19 cellular contexts compared by ENCODE assay signal in the genomic region with DNA sequence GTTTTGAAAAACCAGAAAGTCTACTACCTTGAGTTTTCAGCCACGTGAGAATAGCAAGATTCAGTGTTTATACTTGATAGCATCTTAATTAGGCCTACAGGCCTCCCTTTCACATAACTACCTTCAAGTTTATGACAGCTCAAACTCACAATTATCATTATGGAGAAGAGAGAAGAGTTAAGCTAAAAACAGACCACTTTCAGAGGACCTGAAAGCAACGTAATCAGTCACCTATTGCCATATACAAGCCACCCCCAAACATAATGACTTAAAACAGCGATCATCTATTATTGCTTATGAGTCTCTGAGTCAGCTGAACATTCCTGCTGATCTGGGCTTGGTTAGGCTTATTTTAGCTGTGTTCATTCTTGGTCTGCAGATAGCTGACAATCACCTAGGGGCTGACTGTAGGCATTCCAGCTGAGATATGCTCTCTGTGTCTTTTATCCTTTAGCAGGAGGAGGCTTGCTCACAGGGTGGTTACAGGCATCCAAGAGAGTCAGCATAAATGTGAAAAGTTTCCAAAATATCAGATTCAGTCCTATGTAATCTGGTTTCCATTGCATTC.
DNase-seq lines count a peak whose midpoint lies in the region; ATAC-seq and TF ChIP-seq lines count a peak whose summit lies in the region.
"Had no signal": no experiment of that assay in that cellular context is flagged by ENCODE, and none has a peak within 500 bp of the region (broad histone marks: within the 10 kb centered on the region; RNA-seq: fewer than 3 reads in every experiment).

No MANE protein-coding gene starts in this region.

- H3K79me2 ChIP-seq in PC-3 (ENCODE audit: low read length), result no peaks in the 10 kb centered on the region

- TF ChIP-seq CTCF in PC-3 (conservative IDR thresholded peaks at IDR 0.05; ENCODE audit: low read depth, low read length) (no peak), endothelial cell (IDR thresholded peaks at IDR 0.05; ENCODE audit: unreplicated experiment) (no peak)

- no peak overlapping the region for H3K4me3 ChIP-seq in PC-3 (ENCODE audit: low read length)
- H3K4me3 ChIP-seq: MG63, SJSA1 had no signal

- no peak overlapping the region for H3K27ac Mint-ChIP-seq in endothelial cell (ENCODE audit: unreplicated experiment)
- H3K27ac Mint-ChIP-seq: T-helper 1 cell treated with Interleukin-12 subunit alpha and Interleukin-12 subunit beta and Interleukin-4 antibody, amounts not matched to agents 30 μg/mL and 1 μg/mL, for 36 hours had no signal

- no peaks in the 10 kb centered on the region for H3K9me2 ChIP-seq in PC-3 (replicated peaks; ENCODE audit: low read length)

- POLR2A ChIA-PET in PC-3 (lab: Charles Lee; ENCODE audit: unreplicated experiment), result no interaction called here

- H3K36me3 ChIP-seq in PC-3 (ENCODE audit: low read depth, low read length), result no peaks in the 10 kb centered on the region
- H3K36me3 ChIP-seq: MG63, SJSA1 had no signal

- CTCF ChIA-PET in PC-3 (lab: Charles Lee), result no interaction called here

- no peaks in the 10 kb centered on the region for H3K9me3 ChIP-seq in PC-3 (ENCODE audit: low read length)
- H3K9me3 ChIP-seq: MG63, SJSA1 had no signal

- peaks cover 32% of the 10 kb centered on the region for H3K4me1 ChIP-seq in PC-3 (ENCODE audit: insufficient read depth, low read length)
- H3K4me1 ChIP-seq: SJSA1 had no signal

- no peaks in the 10 kb centered on the region for H3F3A ChIP-seq in PC-3 (ENCODE audit: low read length, unreplicated experiment)

- H3K4me1 Mint-ChIP-seq in endothelial cell (ENCODE audit: unreplicated experiment), result no peaks in the 10 kb centered on the region

- no peaks in the 10 kb centered on the region for H3K36me3 Mint-ChIP-seq in endothelial cell (ENCODE audit: low read depth, unreplicated experiment)

- no peaks in the 10 kb centered on the region for H3K9me3 Mint-ChIP-seq in endothelial cell (ENCODE audit: unreplicated experiment)
- H3K9me3 Mint-ChIP-seq: T-helper 1 cell treated with Interleukin-12 subunit alpha and Interleukin-12 subunit beta and Interleukin-4 antibody, amounts not matched to agents 30 μg/mL and 1 μg/mL, for 36 hours had no signal

- 0 out of 2 replicates have a peak overlapping the region, but pooled peaks have one; percentile 3 for H2AFZ ChIP-seq in PC-3 (ENCODE audit: low read length)

- H4K20me1 ChIP-seq in PC-3 (ENCODE audit: low read length), result no peaks in the 10 kb centered on the region

- DNase-seq in PC-3 (peak; percentile 58), islet precursor cell (peak; percentile 73), kidney tubule cell (ENCODE audit: low spot score) (no peak), SIG-M5 (lab: John Stamatoyannopoulos, UW) (no peak), endothelial cell (ENCODE audit: low spot score) (no peak)
- DNase-seq: ACHN, AML-193, Kasumi-1, MG63, NCI-H1105, NCI-H1694, NCI-H748 treated with DMSO at 0.1 percent for 48 hours, OCI-M1, RPMI8226 had no signal

- no peak overlapping the region for H3K4me3 Mint-ChIP-seq in endothelial cell (ENCODE audit: unreplicated experiment)
- H3K4me3 Mint-ChIP-seq: T-helper 1 cell treated with Interleukin-12 subunit alpha and Interleukin-12 subunit beta and Interleukin-4 antibody, amounts not matched to agents 30 μg/mL and 1 μg/mL, for 36 hours had no signal

- peak overlapping the region; percentile 6 for H3K4me2 ChIP-seq in PC-3 (ENCODE audit: low read length)

- H3K9ac ChIP-seq in PC-3 (ENCODE audit: low read length), result no peak overlapping the region

- intact Hi-C loops in PC-3 (cut with micrococcal nuclease), result no loop called here

- no TSS peak for BruUV-seq in PC-3 (replicated peaks; lab: Mats Ljungman, UMichigan)

- H3K27me3 Mint-ChIP-seq in endothelial cell (ENCODE audit: unreplicated experiment), result no peaks in the 10 kb centered on the region

- no peak overlapping the region for H3K27ac ChIP-seq in PC-3 (ENCODE audit: low read length)
- H3K27ac ChIP-seq: C4-2B, SJSA1 had no signal

- H3K27me3 ChIP-seq in PC-3 (ENCODE audit: low read length), result no peaks in the 10 kb centered on the region

- peak; percentile 67 for ATAC-seq in HG02938 (IDR thresholded peaks at IDR 0.05; ENCODE audit: unreplicated experiment)
- peak; percentile 48 for ATAC-seq in PC-3
- no peak for ATAC-seq in GM19397 (IDR thresholded peaks at IDR 0.05; ENCODE audit: unreplicated experiment)

Comparison
In these comparisons a context has a peak if more than half of its experiments do, and no peak if none do; other contexts are left out.
1. DNase-seq: peak in PC-3 (single experiment) and islet precursor cell (single experiment); none in kidney tubule cell (single experiment), SIG-M5 (single experiment) and endothelial cell (single experiment).